Comparison of ENCODE assay signal across 14 cellular contexts in the genomic region with DNA sequence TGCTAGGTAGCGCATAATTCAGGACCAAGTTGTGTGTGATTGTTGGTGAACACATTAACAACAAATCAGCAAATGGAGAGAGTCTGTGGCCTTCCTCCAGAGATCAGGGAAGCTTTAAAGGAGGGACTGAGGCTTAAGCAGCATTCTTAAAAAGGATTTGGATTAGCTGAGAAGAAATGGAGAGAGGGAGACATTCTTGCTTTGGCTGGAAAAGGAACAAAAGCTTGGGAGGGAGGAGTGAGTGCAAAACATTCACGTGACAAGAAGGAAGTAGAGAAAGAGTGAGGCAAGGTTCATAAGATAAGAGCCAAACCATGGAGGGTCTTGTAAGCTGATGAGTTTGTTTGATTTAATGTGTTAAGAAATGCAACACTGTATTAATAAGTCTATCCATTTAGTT.
DNase-seq lines count a peak whose midpoint lies in the region; ATAC-seq, FAIRE-seq and TF ChIP-seq lines count a peak whose summit lies in the region.
"Had no signal": no experiment of that assay in that cellular context is flagged by ENCODE, and none has a peak within 500 bp of the region (broad histone marks: within the 10 kb centered on the region; RNA-seq: fewer than 3 reads in every experiment).

No MANE protein-coding gene starts in this region.

- 60 to 79% methylated on average over 2 of the region's 2 CpGs for WGBS in endodermal cell (ENCODE audit: insufficient coverage in 1 of 2, insufficient read length in 1 of 2), 2 experiments
- 52 to 65% (median 54%) methylated on average over 2 of the region's 2 CpGs for WGBS in small intestine, 3 donors

- peak overlapping the region; percentile 71 for H3K27ac Mint-ChIP-seq in endodermal cell
- H3K27ac Mint-ChIP-seq: CD4-positive, CD25-positive, alpha-beta regulatory T cell; IgD-negative memory B cell had no signal

- H3K9me3 Mint-ChIP-seq in endodermal cell, result peaks cover 3% of the 10 kb centered on the region
- H3K9me3 Mint-ChIP-seq: IgD-negative memory B cell had no signal

- intact Hi-C loops in mucosa of descending colon (cut with DNase I, micrococcal nuclease), result no loop called here

- peaks cover 22% of the 10 kb centered on the region for H3K4me1 Mint-ChIP-seq in endodermal cell
- H3K4me1 Mint-ChIP-seq: CD4-positive, CD25-positive, alpha-beta regulatory T cell; IgD-negative memory B cell had no signal

- DNase-seq in endodermal cell (no peak), mucosa of descending colon (no peak), small intestine (peak; percentile 49), EL (no peak)
- DNase-seq: ACHN; CD4-positive, CD25-positive, alpha-beta regulatory T cell; DMS53; GM23248; H7 had no signal

- H3K9ac ChIP-seq in HUES48 (ENCODE audit: low read depth, low read length), result no peak overlapping the region
- H3K9ac ChIP-seq in endodermal cell (ENCODE audit: extremely low read depth, low read length, poor library complexity, severe bottlenecking), result no peak overlapping the region
- H3K9ac ChIP-seq: BLaER1 treated with 17β-estradiol and CSF1 and Interleukin-3, amounts not matched to agents 10 nM and 100 nM; GM23248 had no signal

- H3K36me3 ChIP-seq in HUES48 (ENCODE audit: control insufficient read depth, insufficient read depth, low read length), result no peaks in the 10 kb centered on the region
- no peaks in the 10 kb centered on the region for H3K36me3 ChIP-seq in endodermal cell (ENCODE audit: control insufficient read depth, insufficient read depth, low read length)
- H3K36me3 ChIP-seq in mucosa of descending colon (ENCODE audit: low read depth), result no peaks in the 10 kb centered on the region
- no peaks in the 10 kb centered on the region for H3K36me3 ChIP-seq in small intestine (ENCODE audit: control insufficient read depth in 2 of 2, insufficient read depth in 2 of 2, low read length in 2 of 2)
- H3K36me3 ChIP-seq: BLaER1 treated with 17β-estradiol and CSF1 and Interleukin-3, amounts not matched to agents 10 nM and 100 nM had no signal

- ATAC-seq in mucosa of descending colon (peak; percentile 53), GM21360 (IDR thresholded peaks at IDR 0.05; ENCODE audit: unreplicated experiment) (no peak), HG02840 (IDR thresholded peaks at IDR 0.05; ENCODE audit: low FRiP score, unreplicated experiment) (no peak)

- H3K4me1 ChIP-seq in HUES48 (ENCODE audit: control insufficient read depth, insufficient read depth, low read length) (no peaks in the 10 kb centered on the region), endodermal cell (ENCODE audit: control insufficient read depth, insufficient read depth, low read length) (peaks cover 5% of the 10 kb centered on the region), mucosa of descending colon (ENCODE audit: low read depth) (peaks cover 4% of the 10 kb centered on the region), small intestine (ENCODE audit: control insufficient read depth in 2 of 2, insufficient read depth in 1 of 2, low read depth in 1 of 2, low read length in 1 of 2) (peaks cover 3 to 4% of the 10 kb centered on the region in 2 donors)
- H3K4me1 ChIP-seq: BLaER1 treated with 17β-estradiol and CSF1 and Interleukin-3, amounts not matched to agents 10 nM and 100 nM had no signal

- H3K27me3 ChIP-seq in HUES48 (ENCODE audit: control insufficient read depth, insufficient read depth, low read length), result no peaks in the 10 kb centered on the region
- no peaks in the 10 kb centered on the region for H3K27me3 ChIP-seq in endodermal cell (ENCODE audit: control insufficient read depth, insufficient read depth, low read length, poor library complexity, severe bottlenecking)
- H3K27me3 ChIP-seq in small intestine (ENCODE audit: control insufficient read depth in 2 of 2, insufficient read depth in 2 of 2, low read length in 2 of 2), result no peaks in the 10 kb centered on the region
- H3K27me3 ChIP-seq: BLaER1 treated with 17β-estradiol and CSF1 and Interleukin-3, amounts not matched to agents 10 nM and 100 nM had no signal

- H3K27me3 Mint-ChIP-seq in endodermal cell (ENCODE audit: insufficient read depth), result no peaks in the 10 kb centered on the region

- H3K4me3 ChIP-seq in HUES48 (ENCODE audit: low read depth, low read length) (no peak overlapping the region), endodermal cell (ENCODE audit: low read length) (peak overlapping the region; percentile 16), mucosa of descending colon (no peak overlapping the region), small intestine (ENCODE audit: low read depth in 1 of 2, low read length in 2 of 2) (no peak overlapping the region)
- H3K4me3 ChIP-seq: BLaER1 treated with 17β-estradiol and CSF1 and Interleukin-3, amounts not matched to agents 10 nM and 100 nM; GM23248 had no signal

- FAIRE-seq in small intestine (lab: Jason Lieb, UNC), result no peak

- no peaks in the 10 kb centered on the region for H3K9me3 ChIP-seq in HUES48 (ENCODE audit: control insufficient read depth, insufficient read depth, low read length)
- no peaks in the 10 kb centered on the region for H3K9me3 ChIP-seq in endodermal cell (ENCODE audit: control insufficient read depth, low read length)
- H3K9me3 ChIP-seq in mucosa of descending colon, result no peaks in the 10 kb centered on the region
- no peaks in the 10 kb centered on the region for H3K9me3 ChIP-seq in small intestine (ENCODE audit: control insufficient read depth, low read depth)

- no peak overlapping the region for H3K4me3 Mint-ChIP-seq in endodermal cell
- H3K4me3 Mint-ChIP-seq: CD4-positive, CD25-positive, alpha-beta regulatory T cell; IgD-negative memory B cell had no signal

- TF ChIP-seq CTCF in endodermal cell (conservative IDR thresholded peaks at IDR 0.05) (no peak), mucosa of descending colon (IDR thresholded peaks at IDR 0.05) (no peak)

- H3K27ac ChIP-seq in HUES48 (ENCODE audit: low read depth, low read length) (peak overlapping the region; percentile 40), endodermal cell (ENCODE audit: low read depth, low read length) (no peak overlapping the region), small intestine (ENCODE audit: low read depth in 1 of 2, low read length in 1 of 2) (peak overlapping the region in 1 of 2 donors; percentile 26)
- H3K27ac ChIP-seq: BLaER1 treated with 17β-estradiol and CSF1 and Interleukin-3, amounts not matched to agents 10 nM and 100 nM; GM23248 had no signal

- no peaks in the 10 kb centered on the region for H3K36me3 Mint-ChIP-seq in endodermal cell (ENCODE audit: low read depth)
- H3K36me3 Mint-ChIP-seq: CD4-positive, CD25-positive, alpha-beta regulatory T cell; IgD-negative memory B cell had no signal
